In the genomic region with DNA sequence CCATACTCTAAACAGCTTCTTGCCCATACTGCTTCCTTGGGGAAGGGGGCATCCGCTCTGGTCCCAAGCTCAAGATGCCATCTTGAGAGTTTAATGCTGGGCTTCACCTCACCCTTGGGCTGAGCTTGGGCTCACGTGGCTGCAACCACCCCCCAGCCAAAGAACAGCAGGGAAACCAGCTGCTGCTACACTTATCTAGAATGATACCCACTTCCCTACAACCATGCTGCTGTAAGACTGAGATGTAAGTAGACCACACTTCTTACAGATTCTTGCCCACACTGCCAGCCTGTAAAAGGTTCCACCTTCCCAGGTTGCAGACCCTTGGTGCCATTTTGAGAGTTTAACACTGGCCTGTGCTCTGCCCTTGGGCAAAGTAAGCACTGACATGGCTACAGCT, we compare ENCODE assay signal across 34 cellular contexts. TPM values are rescaled to one million over a fixed set of nuclear protein-coding genes. Genes with fewer than 3 reads are reported as not detected.
"Had no signal": no experiment of that assay in that cellular context is flagged by ENCODE, and none has a peak within 500 bp of the region (broad histone marks: within the 10 kb centered on the region; RNA-seq: fewer than 3 reads in every experiment).

No MANE protein-coding gene starts in this region.

- DNase-seq: activated B cell treated with CpG ODN at 0.5 μM for 24 hours; activated CD4-positive, alpha-beta T cell treated with anti-CD3 and anti-CD28 coated beads for 48 hours; activated CD4-positive, alpha-beta T cell treated with anti-CD3 and anti-CD28 coated beads, Interleukin-2, amount 50 U/mL, for 1 hour; activated CD4-positive, alpha-beta T cell treated with anti-CD3 and anti-CD28 coated beads, Interleukin-2, amount 50 U/mL, for 48 hours; activated CD8-positive, alpha-beta memory T cell treated with anti-CD3 and anti-CD28 coated beads for 24 hours; activated CD8-positive, alpha-beta T cell treated with anti-CD3 and anti-CD28 coated beads for 36 hours; activated effector memory CD4-positive, alpha-beta T cell treated with Interleukin-2 at 50 U/mL for 16 hours; activated gamma-delta T cell treated with Interleukin-2 at 50 U/mL for 16 hours; activated naive CD4-positive, alpha-beta T cell treated with anti-CD3 and anti-CD28 coated beads, Interleukin-2, amount 50 U/mL, for 16 hours; activated naive CD4-positive, alpha-beta T cell treated with Interleukin-2 at 50 U/mL for 16 hours; activated T-cell treated with anti-CD3 and anti-CD28 coated beads, Interleukin-2, amount 50 U/mL, for 4 hours; amniotic stem cell; anterior cingulate cortex; brain microvascular endothelial cell; caudate nucleus; cortex of kidney; dermis blood vessel endothelial cell; effector CD4-positive, alpha-beta T cell; effector memory CD8-positive, alpha-beta T cell; foreskin keratinocyte; gastrocnemius medialis; glutamatergic neuron; T-helper 1 cell; T-helper 17 cell; T1000; WERI-Rb-1 had no signal

- H3K27ac Mint-ChIP-seq: activated B cell treated with CpG ODN at 0.5 μM for 24 hours; activated CD8-positive, alpha-beta T cell treated with anti-CD3 and anti-CD28 coated beads for 36 hours; activated naive CD8-positive, alpha-beta T cell; activated T-helper 17 cell treated with anti-CD3 and anti-CD28 coated beads, Interleukin-2, amount 50 U/mL, for 72 hours; effector memory CD8-positive, alpha-beta T cell; T-helper 17 cell; T-helper 2 cell treated with Interferon-gamma antibody and Interleukin-4, amounts not matched to agents 5 μg/mL and 100 μg/mL, for 36 hours had no signal

- H3K4me1 Mint-ChIP-seq: activated B cell treated with CpG ODN at 0.5 μM for 24 hours; activated T-helper 17 cell treated with anti-CD3 and anti-CD28 coated beads, Interleukin-2, amount 50 U/mL, for 72 hours; T-helper 17 cell had no signal

- H3K4me3 Mint-ChIP-seq: activated B cell treated with CpG ODN at 0.5 μM for 24 hours; activated CD8-positive, alpha-beta T cell treated with anti-CD3 and anti-CD28 coated beads for 36 hours; activated naive CD8-positive, alpha-beta T cell; activated T-cell treated with anti-CD3 and anti-CD28 coated beads, Interleukin-2, amount 50 U/mL, for 4 hours; activated T-helper 17 cell treated with anti-CD3 and anti-CD28 coated beads, Interleukin-2, amount 50 U/mL, for 72 hours; effector memory CD8-positive, alpha-beta T cell; T-helper 17 cell; T-helper 2 cell treated with Interferon-gamma antibody and Interleukin-4, amounts not matched to agents 5 μg/mL and 100 μg/mL, for 36 hours had no signal

- H3K27me3 ChIP-seq: brain microvascular endothelial cell, esophagus muscularis mucosa, gastrocnemius medialis had no signal

- H3K4me3 ChIP-seq: esophagus muscularis mucosa, gastrocnemius medialis had no signal

- H3K4me1 ChIP-seq: esophagus muscularis mucosa, foreskin keratinocyte, gastrocnemius medialis had no signal

- FAIRE-seq: astrocyte, colon had no signal

- H3K27ac ChIP-seq: brain microvascular endothelial cell, esophagus muscularis mucosa, foreskin keratinocyte, gastrocnemius medialis, WERI-Rb-1 had no signal

- H3K9me3 ChIP-seq: gastrocnemius medialis had no signal

- H3K36me3 ChIP-seq: brain microvascular endothelial cell, esophagus muscularis mucosa, gastrocnemius medialis, WERI-Rb-1 had no signal

- ATAC-seq: activated CD4-positive, CD25-positive, alpha-beta regulatory T cell treated with anti-CD3 and anti-CD28 coated beads, Interleukin-2, amount 50 U/mL, for 24 hours; activated CD8-positive, alpha-beta T cell treated with anti-CD3 and anti-CD28 coated beads for 36 hours; activated T-cell treated with anti-CD3 and anti-CD28 coated beads, Interleukin-2, amount 50 U/mL, for 4 hours; activated T-helper 17 cell treated with anti-CD3 and anti-CD28 coated beads, Interleukin-2, amount 50 U/mL, for 72 hours; effector memory CD8-positive, alpha-beta T cell; foreskin keratinocyte; gastrocnemius medialis; T-helper 17 cell had no signal

RNA-seq across cellular contexts. Expression of a gene that starts 9.7 kb away (rescaled TPM):
- total RNA-seq: activated B cell treated with CpG ODN at 0.5 μM for 24 hours; activated CD8-positive, alpha-beta T cell treated with anti-CD3 and anti-CD28 coated beads for 36 hours; activated T-cell treated with anti-CD3 and anti-CD28 coated beads, Interleukin-2, amount 50 U/mL, for 4 hours; activated T-helper 17 cell treated with anti-CD3 and anti-CD28 coated beads, Interleukin-2, amount 50 U/mL, for 72 hours; astrocyte; chondrocyte; dermis blood vessel endothelial cell; foreskin keratinocyte; T-helper 17 cell had no signal
- polyA plus RNA-seq: foreskin keratinocyte had no signal

RNA-seq across cellular contexts. Expression of a gene that starts 43.2 kb away (rescaled TPM):
- total RNA-seq: astrocyte, chondrocyte, dermis blood vessel endothelial cell, foreskin keratinocyte, gastrocnemius medialis had no signal
- polyA plus RNA-seq: foreskin keratinocyte had no signal

RNA-seq across cellular contexts. Expression of a gene that starts 58.3 kb away (rescaled TPM):
- total RNA-seq: activated B cell treated with CpG ODN at 0.5 μM for 24 hours, astrocyte, chondrocyte, dermis blood vessel endothelial cell, foreskin keratinocyte, T-helper 17 cell had no signal
- polyA plus RNA-seq: foreskin keratinocyte had no signal
